ENCODE assay signal across 1 cellular context in genomic region chr19:39412100-39412866, GRCh38.
TF ChIP-seq lines count a peak whose summit lies in the region.

PLEKHG2 (plus strand) TSS chr19:39412669; CDS start chr19:39414087, 1,418 bp downstream.

TF ChIP-seq in HepG2, 621 proteins besides CTCF, POLR2A, EP300 and RAD21 (continued from another document):
- TF ChIP-seq HBP1 (CRISPR knock-in tag; IDR thresholded peaks at IDR 0.05; ENCODE audit: low read depth) (no peak; the same call in 1 of the 2 replicates), ARID2 (CRISPR knock-in tag; IDR thresholded peaks at IDR 0.05; ENCODE audit: borderline replicate concordance) (no peak), SATB2 (CRISPR knock-in tag; IDR thresholded peaks at IDR 0.05) (no peak), BRD4 (CRISPR knock-in tag; IDR thresholded peaks at IDR 0.05) (no peak), ZNF737 (CRISPR knock-in tag; IDR thresholded peaks at IDR 0.05; ENCODE audit: borderline replicate concordance) (no peak), MBNL3 (CRISPR knock-in tag; conservative IDR thresholded peaks at IDR 0.05) (no peak), ZNF629 (CRISPR knock-in tag; conservative IDR thresholded peaks at IDR 0.05) (peak; percentile 51; the same call in 1 of the 2 replicates), ZNF207 (IDR thresholded peaks at IDR 0.05; ENCODE audit: borderline replicate concordance) (no peak), TGIF2 (CRISPR knock-in tag; IDR thresholded peaks at IDR 0.05) (no peak), TEAD2 (CRISPR knock-in tag; IDR thresholded peaks at IDR 0.05) (no peak), ZNF720 (CRISPR knock-in tag; IDR thresholded peaks at IDR 0.05) (no peak), ZNF710 (CRISPR knock-in tag; IDR thresholded peaks at IDR 0.05; ENCODE audit: borderline replicate concordance) (no peak), SRY (CRISPR knock-in tag; IDR thresholded peaks at IDR 0.05) (peak; percentile 41; the same call in 1 of the 2 replicates), SSRP1 (CRISPR knock-in tag; IDR thresholded peaks at IDR 0.05) (no peak), CHD2 (IDR thresholded peaks at IDR 0.05; ENCODE audit: low read depth, low read length) (peak; percentile 80), ZNF318 (CRISPR knock-in tag; IDR thresholded peaks at IDR 0.05) (0 out of 2 replicates have a peak, but pooled peaks have one; percentile 63), KAT7 (CRISPR knock-in tag; IDR thresholded peaks at IDR 0.05; ENCODE audit: borderline replicate concordance) (no peak), SP140L (CRISPR knock-in tag; IDR thresholded peaks at IDR 0.05; ENCODE audit: borderline replicate concordance) (no peak), ATF1 (CRISPR knock-in tag; IDR thresholded peaks at IDR 0.05) (peak; percentile 11; the same call in 1 of the 2 replicates), ZNF501 (CRISPR knock-in tag; IDR thresholded peaks at IDR 0.05) (peak; percentile 53; the same call in 1 of the 2 replicates), ZNF256 (CRISPR knock-in tag; conservative IDR thresholded peaks at IDR 0.05) (no peak)
TF ChIP-seq in HepG2: peak in this region for 242.
